Comparison of ENCODE assay signal across 4 cellular contexts in the genomic region with DNA sequence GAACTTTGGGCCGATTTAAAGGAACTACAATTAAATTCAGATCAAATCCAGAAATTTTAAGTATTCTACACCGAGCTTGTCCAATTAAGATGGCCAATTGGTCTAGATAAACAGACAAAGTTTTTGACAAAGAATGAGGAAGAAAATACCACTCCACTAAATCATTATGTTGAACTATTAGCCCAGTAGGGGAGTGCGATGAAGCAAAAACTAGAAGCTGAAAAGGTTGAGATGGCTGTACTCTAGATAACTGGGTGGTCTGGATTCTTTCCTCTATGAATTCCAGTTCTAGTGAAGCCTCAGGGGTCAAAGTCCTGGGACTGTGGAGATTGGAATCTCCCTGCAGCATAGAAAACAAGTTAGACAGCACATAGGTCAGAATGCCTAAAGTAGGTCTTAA.
DNase-seq lines count a peak whose midpoint lies in the region.
"Not testable (repeated sequence)": the region's sequence is repeated elsewhere in the genome, so short reads cannot be mapped to it uniquely, and the experiment has no call there.

No MANE protein-coding gene starts in this region.

- H3K4ac ChIP-seq in trophoblast cell (ENCODE audit: low read depth, low read length), result not testable (repeated sequence)

- H2BK5ac ChIP-seq in trophoblast cell (ENCODE audit: low read depth, low read length, poor library complexity), result not testable (repeated sequence)

- not testable (repeated sequence) for H4K12ac ChIP-seq in trophoblast cell (ENCODE audit: low read depth, low read length)

- H2BK12ac ChIP-seq in trophoblast cell (ENCODE audit: low read length), result not testable (repeated sequence)

- not testable (repeated sequence) for H3K4me1 ChIP-seq in trophoblast cell (ENCODE audit: control insufficient read depth in 1 of 2, insufficient read depth in 2 of 2, low read length in 2 of 2)

- H2BK120ac ChIP-seq in trophoblast cell (ENCODE audit: insufficient read depth, low read length, poor library complexity), result not testable (repeated sequence)

- DNase-seq in Caki2 (ENCODE audit: low read depth) (peak; percentile 13), ELF-1 (ENCODE audit: low read depth, low spot score) (peak; percentile 26), kidney tubule cell (ENCODE audit: low spot score) (peak; percentile 6), trophoblast cell (peak; percentile 69 to 91)

- H3K79me2 ChIP-seq in trophoblast cell (ENCODE audit: control insufficient read depth, insufficient read depth, low read length, poor library complexity), result not testable (repeated sequence)

- H2AFZ ChIP-seq in trophoblast cell (ENCODE audit: insufficient read depth, low read length, poor library complexity), result not testable (repeated sequence)

- H3K79me1 ChIP-seq in trophoblast cell (ENCODE audit: low read length), result peaks cover 13% of the 10 kb centered on the region

- H3K9ac ChIP-seq in trophoblast cell (ENCODE audit: low read length), result not testable (repeated sequence)

- peak overlapping the region; percentile 87 for H3K27ac ChIP-seq in trophoblast cell (ENCODE audit: low read depth, low read length)

- not testable (repeated sequence) for H4K8ac ChIP-seq in trophoblast cell (ENCODE audit: low read depth, low read length)

- H3K18ac ChIP-seq in trophoblast cell (ENCODE audit: low read length), result not testable (repeated sequence)

- not testable (repeated sequence) for H4K91ac ChIP-seq in trophoblast cell (ENCODE audit: low read depth, low read length)

- not testable (repeated sequence) for H3K14ac ChIP-seq in trophoblast cell (ENCODE audit: low read length)

- H2AK5ac ChIP-seq in trophoblast cell (ENCODE audit: low read length), result not testable (repeated sequence)

- H3K27me3 ChIP-seq in trophoblast cell (ENCODE audit: insufficient read depth, low read length), result not testable (repeated sequence)

- in situ Hi-C loops in Caki2 (cut with HindIII; ENCODE audit: low pct_unique_long_range_greater_than_20kb, low sequenced_read_pairs), result not testable (repeated sequence)

- H3K9me3 ChIP-seq in trophoblast cell (ENCODE audit: insufficient read depth, low read depth, low read length), result not testable (repeated sequence)

- H3K36me3 ChIP-seq in trophoblast cell (ENCODE audit: control insufficient read depth in 1 of 2, insufficient read depth in 2 of 2, low read length in 2 of 2), result not testable (repeated sequence)

- H3K23ac ChIP-seq in trophoblast cell (ENCODE audit: low read length), result not testable (repeated sequence)

- not testable (repeated sequence) for H3K4me3 ChIP-seq in trophoblast cell (ENCODE audit: low read depth, low read length)

- not testable (repeated sequence) for H3K4me2 ChIP-seq in trophoblast cell (ENCODE audit: low read length)

- WGBS in trophoblast cell (ENCODE audit: extremely low coverage, insufficient coverage, insufficient read length), result no CpG with 5 or more reads among the region's 3 CpGs

Comparison
In these comparisons a context has a peak if more than half of its experiments do, and no peak if none do; other contexts are left out.
1. DNase-seq: peak in every context shown above with its lines; median percentile 80 in trophoblast cell; 26 in ELF-1; 13 in Caki2; 6 in kidney tubule cell.